Comparison of ENCODE assay signal across 12 cellular contexts in genomic region chr5:98205691-98206461, GRCh38.
A peak's percentile ranks its signal among the peaks of the same experiment; 100 is the strongest.
DNase-seq lines count a peak whose midpoint lies in the region; ATAC-seq, FAIRE-seq and TF ChIP-seq lines count a peak whose summit lies in the region.
"Had no signal": no experiment of that assay in that cellular context is flagged by ENCODE, and none has a peak within 500 bp of the region (broad histone marks: within the 10 kb centered on the region; RNA-seq: fewer than 3 reads in every experiment).

No MANE protein-coding gene starts in this region.

- no peaks in the 10 kb centered on the region for H4K20me1 ChIP-seq in astrocyte (ENCODE audit: insufficient read depth, low read length)

- intact Hi-C loops in activated CD4-positive, alpha-beta T cell treated with anti-CD3 and anti-CD28 coated beads, Interleukin-2, amount 10 ng/mL, durations not matched to agents 24 days and 14 days (cut with micrococcal nuclease): no loop called here

- H3K9me3 Mint-ChIP-seq in astrocyte (ENCODE audit: unreplicated experiment) (peaks cover 3% of the 10 kb centered on the region), glutamatergic neuron (ENCODE audit: unreplicated experiment) (no peaks in the 10 kb centered on the region)
- no peaks in the 10 kb centered on the region for H3K9me3 Mint-ChIP-seq in activated CD4-positive, alpha-beta T cell treated with anti-CD3 and anti-CD28 coated beads, Interleukin-2, amount 10 ng/mL, durations not matched to agents 24 days and 14 days
- H3K9me3 Mint-ChIP-seq: activated naive CD4-positive, alpha-beta T cell treated with anti-CD3 and anti-CD28 coated beads for 36 hours had no signal

- no peak overlapping the region for H3K9ac ChIP-seq in astrocyte (ENCODE audit: low read length)

- H3K4me3 Mint-ChIP-seq in astrocyte (ENCODE audit: unreplicated experiment) (no peak overlapping the region), glutamatergic neuron (ENCODE audit: unreplicated experiment) (no peak overlapping the region)
- no peak overlapping the region for H3K4me3 Mint-ChIP-seq in activated CD4-positive, alpha-beta T cell treated with anti-CD3 and anti-CD28 coated beads, Interleukin-2, amount 10 ng/mL, durations not matched to agents 24 days and 14 days
- H3K4me3 Mint-ChIP-seq: activated CD8-positive, alpha-beta memory T cell treated with anti-CD3 and anti-CD28 coated beads, Interleukin-2, amount 10 ng/mL, durations not matched to agents 7 days and 5 days; activated naive CD4-positive, alpha-beta T cell treated with anti-CD3 and anti-CD28 coated beads for 36 hours had no signal

- no peak overlapping the region for H3K4me2 ChIP-seq in astrocyte (ENCODE audit: low read length)

- peak; percentile 22 for DNase-seq in A172 (ENCODE audit: low spot score)
- DNase-seq in HCEC 1CT: peak; percentile 80
- peak; percentile 72 for DNase-seq in astrocyte (ENCODE audit: low read depth)
- no peak for DNase-seq in glutamatergic neuron
- DNase-seq in NK-92 treated with Interleukin-12 subunit alpha and Interleukin-12 subunit beta, amount 100 ng/mL, for 24 hours (lab: John Stamatoyannopoulos, UW): no peak
- no peak for DNase-seq in activated CD4-positive, alpha-beta T cell treated with anti-CD3 and anti-CD28 coated beads, Interleukin-2, amount 10 ng/mL, durations not matched to agents 24 days and 14 days
- DNase-seq: activated CD8-positive, alpha-beta memory T cell treated with anti-CD3 and anti-CD28 coated beads, Interleukin-2, amount 10 ng/mL, durations not matched to agents 7 days and 5 days; activated naive CD4-positive, alpha-beta T cell treated with anti-CD3 and anti-CD28 coated beads for 36 hours; MG63 had no signal

- no peaks in the 10 kb centered on the region for H3K79me2 ChIP-seq in astrocyte (ENCODE audit: insufficient read depth, low read length)

- H3K27me3 Mint-ChIP-seq in astrocyte (ENCODE audit: low read depth, unreplicated experiment) (no peaks in the 10 kb centered on the region), glutamatergic neuron (ENCODE audit: unreplicated experiment) (no peaks in the 10 kb centered on the region)
- no peaks in the 10 kb centered on the region for H3K27me3 Mint-ChIP-seq in activated CD4-positive, alpha-beta T cell treated with anti-CD3 and anti-CD28 coated beads, Interleukin-2, amount 10 ng/mL, durations not matched to agents 24 days and 14 days
- H3K27me3 Mint-ChIP-seq: activated CD8-positive, alpha-beta memory T cell treated with anti-CD3 and anti-CD28 coated beads, Interleukin-2, amount 10 ng/mL, durations not matched to agents 7 days and 5 days had no signal

- no peaks in the 10 kb centered on the region for H3K36me3 ChIP-seq in astrocyte (ENCODE audit: insufficient read depth, low read length)
- H3K36me3 ChIP-seq: MG63, neutrophil had no signal

- peaks cover 14% of the 10 kb centered on the region for H3K4me1 Mint-ChIP-seq in astrocyte (ENCODE audit: low read depth, unreplicated experiment)
- peaks cover 5% of the 10 kb centered on the region for H3K4me1 Mint-ChIP-seq in glutamatergic neuron (ENCODE audit: low read depth, unreplicated experiment)
- H3K4me1 Mint-ChIP-seq in activated CD4-positive, alpha-beta T cell treated with anti-CD3 and anti-CD28 coated beads, Interleukin-2, amount 10 ng/mL, durations not matched to agents 24 days and 14 days: no peaks in the 10 kb centered on the region
- H3K4me1 Mint-ChIP-seq: activated CD8-positive, alpha-beta memory T cell treated with anti-CD3 and anti-CD28 coated beads, Interleukin-2, amount 10 ng/mL, durations not matched to agents 7 days and 5 days had no signal

- no peak overlapping the region for H3K4me3 ChIP-seq in astrocyte (ENCODE audit: insufficient read depth, low read depth, low read length)
- H3K4me3 ChIP-seq: MG63 had no signal

- peak overlapping the region; percentile 1 for H3K27ac Mint-ChIP-seq in astrocyte (ENCODE audit: unreplicated experiment)
- H3K27ac Mint-ChIP-seq in glutamatergic neuron (ENCODE audit: unreplicated experiment): peak overlapping the region; percentile 44
- H3K27ac Mint-ChIP-seq in activated CD4-positive, alpha-beta T cell treated with anti-CD3 and anti-CD28 coated beads, Interleukin-2, amount 10 ng/mL, durations not matched to agents 24 days and 14 days: no peak overlapping the region
- H3K27ac Mint-ChIP-seq: activated CD8-positive, alpha-beta memory T cell treated with anti-CD3 and anti-CD28 coated beads, Interleukin-2, amount 10 ng/mL, durations not matched to agents 7 days and 5 days; activated naive CD4-positive, alpha-beta T cell treated with anti-CD3 and anti-CD28 coated beads for 36 hours had no signal

- no peak overlapping the region for H2AFZ ChIP-seq in astrocyte (ENCODE audit: low read depth, low read length)

- peak; percentile 63 for FAIRE-seq in astrocyte (lab: Jason Lieb, UNC)

- no peaks in the 10 kb centered on the region for H3K9me3 ChIP-seq in astrocyte (ENCODE audit: insufficient read depth, low read depth, low read length)
- H3K9me3 ChIP-seq: MG63, neutrophil had no signal

- H3K4me1 ChIP-seq in astrocyte (ENCODE audit: insufficient read depth, low read length): no peaks in the 10 kb centered on the region

- H3K36me3 Mint-ChIP-seq in astrocyte (ENCODE audit: low read depth, unreplicated experiment) (peaks cover 2% of the 10 kb centered on the region), glutamatergic neuron (ENCODE audit: unreplicated experiment) (peaks cover 4% of the 10 kb centered on the region)
- H3K36me3 Mint-ChIP-seq in activated CD4-positive, alpha-beta T cell treated with anti-CD3 and anti-CD28 coated beads, Interleukin-2, amount 10 ng/mL, durations not matched to agents 24 days and 14 days (ENCODE audit: low read depth): no peaks in the 10 kb centered on the region
- H3K36me3 Mint-ChIP-seq: activated CD8-positive, alpha-beta memory T cell treated with anti-CD3 and anti-CD28 coated beads, Interleukin-2, amount 10 ng/mL, durations not matched to agents 7 days and 5 days had no signal

- H3K27ac ChIP-seq in astrocyte (ENCODE audit: low read depth, low read length): no peak overlapping the region
- H3K27ac ChIP-seq: neutrophil had no signal

- ATAC-seq in GM19351 (IDR thresholded peaks at IDR 0.05; ENCODE audit: unreplicated experiment): no peak
- no peak for ATAC-seq in HG03469 (IDR thresholded peaks at IDR 0.05; ENCODE audit: unreplicated experiment)
- ATAC-seq: activated CD8-positive, alpha-beta memory T cell treated with anti-CD3 and anti-CD28 coated beads, Interleukin-2, amount 10 ng/mL, durations not matched to agents 7 days and 5 days had no signal

- TF ChIP-seq CTCF in astrocyte (IDR thresholded peaks at IDR 0.05; ENCODE audit: insufficient read depth, low read depth, low read length): no peak
- no peak for TF ChIP-seq CTCF in glutamatergic neuron (IDR thresholded peaks at IDR 0.05; ENCODE audit: partially characterized antibody, unreplicated experiment)

- no peaks in the 10 kb centered on the region for H3K27me3 ChIP-seq in astrocyte (ENCODE audit: insufficient read depth, low read length)
- H3K27me3 ChIP-seq: MG63, neutrophil had no signal

Comparison
In these comparisons a context has a peak if more than half of its experiments do, and no peak if none do; other contexts are left out.
1. DNase-seq: peak in A172 (single experiment), HCEC 1CT (single experiment) and astrocyte (single experiment); none in glutamatergic neuron (single experiment), NK-92 treated with Interleukin-12 subunit alpha and Interleukin-12 subunit beta, amount 100 ng/mL, for 24 hours (single experiment) and activated CD4-positive, alpha-beta T cell treated with anti-CD3 and anti-CD28 coated beads, Interleukin-2, amount 10 ng/mL, durations not matched to agents 24 days and 14 days (single experiment).